In genomic region chr9:79287152-79287766, GRCh38 we compare ENCODE assay signal across 3 cellular contexts.
A peak's percentile ranks its signal among the peaks of the same experiment; 100 is the strongest.
TF ChIP-seq lines count a peak whose summit lies in the region.

No MANE protein-coding gene starts in this region.

TF ChIP-seq in GM23338, 12 proteins besides CTCF, POLR2A, EP300 and RAD21 (continues in another document):
- TF ChIP-seq REST (IDR thresholded peaks at IDR 0.05; ENCODE audit: unreplicated experiment) = no peak

TF ChIP-seq in SK-N-SH, 30 proteins besides CTCF, POLR2A, EP300 and RAD21:
- peak; percentile 67 for TF ChIP-seq NFIC (IDR thresholded peaks at IDR 0.05; ENCODE audit: borderline replicate concordance)
- 0 out of 2 replicates have a peak, but pooled peaks have one; percentile 43 for TF ChIP-seq TCF12 (IDR thresholded peaks at IDR 0.05)
- TF ChIP-seq TEAD4 (IDR thresholded peaks at IDR 0.05; ENCODE audit: borderline replicate concordance, insufficient read depth) = no peak
- TF ChIP-seq PBX3 (IDR thresholded peaks at IDR 0.05) = peak; percentile 53

TF ChIP-seq in H1, 55 proteins besides CTCF, POLR2A, EP300 and RAD21:
- no peak for TF ChIP-seq NANOG (IDR thresholded peaks at IDR 0.05; ENCODE audit: insufficient read depth, low read depth, low read length, poor library complexity, severe bottlenecking)
- no peak for TF ChIP-seq SP1 (IDR thresholded peaks at IDR 0.05; ENCODE audit: low read depth, low read length)
- TF ChIP-seq POLR2AphosphoS5 (IDR thresholded peaks at IDR 0.05; ENCODE audit: low read depth, low read length) = no peak
- TF ChIP-seq ZNF274 (IDR thresholded peaks at IDR 0.05; ENCODE audit: borderline replicate concordance, extremely low read depth, low read length) = no peak
- TF ChIP-seq CHD7 (IDR thresholded peaks at IDR 0.05; ENCODE audit: insufficient replicate concordance, low read length) = no peak
- TF ChIP-seq CREB1 (IDR thresholded peaks at IDR 0.05) = no peak
- no peak for TF ChIP-seq E2F6 (IDR thresholded peaks at IDR 0.05)
- TF ChIP-seq KDM4A (IDR thresholded peaks at IDR 0.05; ENCODE audit: low read depth, low read length, severe bottlenecking) = no peak
- no peak for TF ChIP-seq SP4 (IDR thresholded peaks at IDR 0.05; ENCODE audit: low read length)
- no peak for TF ChIP-seq MAX (IDR thresholded peaks at IDR 0.05)
- TF ChIP-seq SUZ12 (IDR thresholded peaks at IDR 0.05; ENCODE audit: low read length) = no peak
- TF ChIP-seq TAF7 (optimal IDR thresholded peaks at IDR 0.05; ENCODE audit: borderline replicate concordance, low read depth, low read length) = no peak
- TF ChIP-seq RNF2 (IDR thresholded peaks at IDR 0.05; ENCODE audit: borderline replicate concordance, low read depth, low read length, missing control alignments, poor library complexity, severe bottlenecking) = no peak
- no peak for TF ChIP-seq TAF1 (IDR thresholded peaks at IDR 0.05; ENCODE audit: low read depth, low read length)
- TF ChIP-seq GTF2F1 (IDR thresholded peaks at IDR 0.05; ENCODE audit: borderline replicate concordance, low read depth, low read length) = no peak
